Comparison of ENCODE assay signal across 1 cellular context in genomic region chr5:86878250-86878649, GRCh38.
TF ChIP-seq lines count a peak whose summit lies in the region.

No MANE protein-coding gene starts in this region.

TF ChIP-seq in HEK293, 187 proteins besides CTCF, POLR2A, EP300 and RAD21 (continued from another document):
- TF ChIP-seq ZNF449 (tag by site-specific recombination; IDR thresholded peaks at IDR 0.05), result no peak
- no peak for TF ChIP-seq REPIN1 (tag by site-specific recombination; IDR thresholded peaks at IDR 0.05; ENCODE audit: low read depth)
- TF ChIP-seq EGR2 (tag by site-specific recombination; IDR thresholded peaks at IDR 0.05; ENCODE audit: low read depth), result no peak
- TF ChIP-seq KLF16 (tag by site-specific recombination; IDR thresholded peaks at IDR 0.05), result no peak
- TF ChIP-seq ZNF639 (tag by site-specific recombination; IDR thresholded peaks at IDR 0.05), result no peak
- TF ChIP-seq ZNF792 (tag by site-specific recombination; IDR thresholded peaks at IDR 0.05), result no peak
- no peak for TF ChIP-seq ZNF610 (tag by site-specific recombination; IDR thresholded peaks at IDR 0.05; ENCODE audit: borderline replicate concordance)
- peak; percentile 78 for TF ChIP-seq ZIC2 (tag by site-specific recombination; IDR thresholded peaks at IDR 0.05)
- no peak for TF ChIP-seq ZNF521 (tag by site-specific recombination; IDR thresholded peaks at IDR 0.05)
- TF ChIP-seq KLF17 (tag by site-specific recombination; IDR thresholded peaks at IDR 0.05), result no peak
- no peak for TF ChIP-seq HOXA7 (CRISPR knock-in tag; IDR thresholded peaks at IDR 0.05; ENCODE audit: borderline replicate concordance)
- no peak for TF ChIP-seq SCRT2 (tag by site-specific recombination; IDR thresholded peaks at IDR 0.05)
- TF ChIP-seq FEZF1 (tag by site-specific recombination; IDR thresholded peaks at IDR 0.05), result peak; percentile 16; the same call in 1 of the 2 replicates
- peak; percentile 8; the same call in 1 of the 2 replicates for TF ChIP-seq GLI2 (tag by site-specific recombination; IDR thresholded peaks at IDR 0.05; ENCODE audit: borderline replicate concordance, low read depth)
- TF ChIP-seq ZBTB11 (tag by site-specific recombination; conservative IDR thresholded peaks at IDR 0.05; ENCODE audit: low read depth), result no peak
- no peak for TF ChIP-seq ZNF529 (tag by site-specific recombination; IDR thresholded peaks at IDR 0.05; ENCODE audit: insufficient replicate concordance)
- no peak for TF ChIP-seq ZNF658 (tag by site-specific recombination; IDR thresholded peaks at IDR 0.05)
- no peak; the same call in 1 of the 2 replicates for TF ChIP-seq YY1 (tag by site-specific recombination; IDR thresholded peaks at IDR 0.05)
